Comparison of ENCODE assay signal across 8 cellular contexts in genomic region chr10:71725998-71726672, GRCh38. TPM values are rescaled to one million over a fixed set of nuclear protein-coding genes. Genes with fewer than 3 reads are reported as not detected.
DNase-seq lines count a peak whose midpoint lies in the region; TF ChIP-seq lines count a peak whose summit lies in the region.

No MANE protein-coding gene starts in this region.

- H3K27me3 ChIP-seq in BLaER1 (no peaks in the 10 kb centered on the region), sigmoid colon (no peaks in the 10 kb centered on the region)

- no peak overlapping the region for H3K9ac ChIP-seq in BLaER1

- H3K4me3 ChIP-seq in BLaER1 (no peak overlapping the region), fibroblast of villous mesenchyme (ENCODE audit: low read depth, low read length) (no peak overlapping the region), sigmoid colon (no peak overlapping the region)

- DNase-seq in KBM-7, result peak; percentile 40
- peak; percentile 63 to 82 for DNase-seq in activated CD8-positive, alpha-beta memory T cell treated with anti-CD3 and anti-CD28 coated beads for 4 hours (ENCODE audit: low read depth in 2 of 2)
- DNase-seq in fibroblast of villous mesenchyme (ENCODE audit: low read depth), result peak; percentile 30
- DNase-seq in stimulated activated CD4-positive, alpha-beta T cell treated with anti-CD3 and anti-CD28 coated beads, Interleukin-4, amount 100 ng/mL, for 48 hours (ENCODE audit: low read depth in 2 of 2), result peak; percentile 66 to 82
- DNase-seq in sigmoid colon, result no peak
- DNase-seq in DMS79 treated with DMSO at 0.1 percent for 48 hours (lab: John Stamatoyannopoulos, UW), result no peak
- DNase-seq in inferior parietal cortex (ENCODE audit: extremely low spot score), result no peak

- in situ Hi-C loops in KBM-7 (cut with MboI; ENCODE audit: low pct_unique_long_range_greater_than_20kb, low sequenced_read_pairs), result no loop called here

- peak; percentile 52 for TF ChIP-seq CTCF in fibroblast of villous mesenchyme (IDR thresholded peaks at IDR 0.05; ENCODE audit: insufficient read depth, low read depth, low read length)
- TF ChIP-seq CTCF in sigmoid colon (IDR thresholded peaks at IDR 0.05), result no peak

- H3K4me1 ChIP-seq in BLaER1 (peaks cover 75% of the 10 kb centered on the region), sigmoid colon (peaks cover 0 to 38% (median 32%) of the 10 kb centered on the region in 4 donors)

- TF ChIP-seq EP300 in sigmoid colon (IDR thresholded peaks at IDR 0.05), result no peak

- no peaks in the 10 kb centered on the region for H3K36me3 ChIP-seq in BLaER1
- no peaks in the 10 kb centered on the region for H3K36me3 ChIP-seq in sigmoid colon

- intact Hi-C loops in sigmoid colon (cut with DNase I), result loop anchor here (5.0 kb wide), 1 partner anchor 46 kb away; the partner anchor contains the start of gene VSIR

- no peaks in the 10 kb centered on the region for H4K20me1 ChIP-seq in BLaER1

- H3K9me3 ChIP-seq in BLaER1, result no peaks in the 10 kb centered on the region
- no peaks in the 10 kb centered on the region for H3K9me3 ChIP-seq in sigmoid colon

- peak overlapping the region; percentile 46; the same call in 1 of the 2 replicates for H3K27ac ChIP-seq in BLaER1
- H3K27ac ChIP-seq in sigmoid colon, result peak overlapping the region in 1 of 4 donors; percentile 78

- WGBS in sigmoid colon, 2 donors, result 44 to 56% methylated on average over 9 of the region's 9 CpGs

- H3K4me2 ChIP-seq in BLaER1, result peak overlapping the region; percentile 78

- no peak for TF ChIP-seq POLR2A in sigmoid colon (IDR thresholded peaks at IDR 0.05)

RNA-seq across cellular contexts. Expression of gene C10orf105, which starts 6.6 kb away (rescaled TPM):
- under 0.01 TPM in 1 of 2 replicates, not detected in the other for total RNA-seq in fibroblast of villous mesenchyme
- total RNA-seq in sigmoid colon, result under 1 TPM in 1 of 4 donors, not detected in 3; 0.55 TPM
- under 1 TPM in 1 of 3 donors, not detected in 2; 0.25 TPM for polyA plus RNA-seq in sigmoid colon

RNA-seq across cellular contexts. Expression of gene VSIR, which starts 47.2 kb away (rescaled TPM):
- total RNA-seq in fibroblast of villous mesenchyme, result 26.1 and 57.4 TPM in 2 replicates
- 10 to 100 TPM; 24.6 to 46.7 (median 40.3) TPM for total RNA-seq in sigmoid colon
- 10 to 100 TPM; 12.0 to 73.1 (median 30.7) TPM for polyA plus RNA-seq in sigmoid colon

Comparison
In these comparisons a context has a peak if more than half of its experiments do, and no peak if none do; other contexts are left out.
1. DNase-seq: peak in KBM-7 (single experiment), activated CD8-positive, alpha-beta memory T cell treated with anti-CD3 and anti-CD28 coated beads for 4 hours (2 of 2), fibroblast of villous mesenchyme (single experiment) and stimulated activated CD4-positive, alpha-beta T cell treated with anti-CD3 and anti-CD28 coated beads, Interleukin-4, amount 100 ng/mL, for 48 hours (2 of 2); none in sigmoid colon (single experiment), DMS79 treated with DMSO at 0.1 percent for 48 hours (single experiment) and inferior parietal cortex (single experiment).